10 cellular contexts compared by ENCODE assay signal in genomic region chr1:54476231-54477109, GRCh38.
DNase-seq lines count a peak whose midpoint lies in the region; ATAC-seq and TF ChIP-seq lines count a peak whose summit lies in the region.
"Had no signal": no experiment of that assay in that cellular context is flagged by ENCODE, and none has a peak within 500 bp of the region (broad histone marks: within the 10 kb centered on the region; RNA-seq: fewer than 3 reads in every experiment).

No MANE protein-coding gene starts in this region.

- no peak overlapping the region for H3K4me3 ChIP-seq in Caco-2 (ENCODE audit: low read depth, low read length)
- H3K4me3 ChIP-seq in Jurkat, Clone E6-1 (ENCODE audit: low read length), result peak overlapping the region; percentile 65
- H3K4me3 ChIP-seq: GM23248 had no signal

- peaks cover 11% of the 10 kb centered on the region for H3K4me1 ChIP-seq in Caco-2

- H3K27ac Mint-ChIP-seq in Caco-2 (ENCODE audit: unreplicated experiment), result peak overlapping the region; percentile 45
- H3K27ac Mint-ChIP-seq in central memory CD8-positive, alpha-beta T cell (ENCODE audit: low read depth), result peak overlapping the region; percentile 56
- H3K27ac Mint-ChIP-seq in neural crest cell (ENCODE audit: unreplicated experiment), result peak overlapping the region; percentile 85
- H3K27ac Mint-ChIP-seq: activated B cell treated with CpG ODN at 0.5 μM for 24 hours had no signal

- H3K9me3 Mint-ChIP-seq in Caco-2 (ENCODE audit: unreplicated experiment) (no peaks in the 10 kb centered on the region), neural crest cell (no peaks in the 10 kb centered on the region)
- no peaks in the 10 kb centered on the region for H3K9me3 Mint-ChIP-seq in central memory CD8-positive, alpha-beta T cell
- H3K9me3 Mint-ChIP-seq: activated B cell treated with CpG ODN at 0.5 μM for 24 hours had no signal

- DNase-seq in Caco-2, result no peak
- DNase-seq in Jurkat, Clone E6-1 (ENCODE audit: low read depth, low spot score), result no peak
- DNase-seq in central memory CD8-positive, alpha-beta T cell (ENCODE audit: low spot score in 2 of 2), result no peak
- DNase-seq in neural crest cell (ENCODE audit: low read depth, low spot score), result no peak
- DNase-seq in HK-2 (ENCODE audit: unreplicated experiment), result no peak
- no peak for DNase-seq in activated CD4-positive, CD25-positive, alpha-beta regulatory T cell (lab: John Stamatoyannopoulos, UW)
- no peak for DNase-seq in hepatic stellate cell (ENCODE audit: low spot score)
- DNase-seq: activated B cell treated with CpG ODN at 0.5 μM for 24 hours, GM23248, upper lobe of left lung had no signal

- intact Hi-C loops in Caco-2 (cut with micrococcal nuclease; ENCODE audit: unreplicated experiment), result no loop called here

- no peaks in the 10 kb centered on the region for H3K27me3 Mint-ChIP-seq in Caco-2 (ENCODE audit: insufficient read depth, unreplicated experiment)
- H3K27me3 Mint-ChIP-seq in central memory CD8-positive, alpha-beta T cell, result no peaks in the 10 kb centered on the region
- no peaks in the 10 kb centered on the region for H3K27me3 Mint-ChIP-seq in neural crest cell (ENCODE audit: low read depth)

- POLR2A ChIA-PET in Caco-2 (lab: Charles Lee), result no interaction called here

- H3K4me1 Mint-ChIP-seq in Caco-2 (ENCODE audit: low read depth, unreplicated experiment), result peaks cover 25% of the 10 kb centered on the region
- peaks cover 63% of the 10 kb centered on the region for H3K4me1 Mint-ChIP-seq in central memory CD8-positive, alpha-beta T cell
- peaks cover 60% of the 10 kb centered on the region for H3K4me1 Mint-ChIP-seq in neural crest cell

- CTCF ChIA-PET in Caco-2 (lab: Charles Lee), result no interaction called here

- H3K4me3 Mint-ChIP-seq in Caco-2 (ENCODE audit: unreplicated experiment) (no peak overlapping the region), neural crest cell (peak overlapping the region; percentile 84)
- H3K4me3 Mint-ChIP-seq in central memory CD8-positive, alpha-beta T cell, result peak overlapping the region; percentile 77

- H3K36me3 ChIP-seq in Caco-2 (ENCODE audit: control insufficient read depth, insufficient read depth, low read length), result no peaks in the 10 kb centered on the region
- H3K36me3 ChIP-seq: upper lobe of left lung had no signal

- ATAC-seq in central memory CD8-positive, alpha-beta T cell (replicated peaks; ENCODE audit: extremely low read depth, poor library complexity, severe bottlenecking), result peak; percentile 3

- TF ChIP-seq CTCF in Caco-2 (IDR thresholded peaks at IDR 0.05; ENCODE audit: insufficient read depth in 1 of 2, low read depth in 1 of 2, low read length in 1 of 2, severe bottlenecking in 1 of 2, unreplicated experiment in 1 of 2), result no peak
- no peak for TF ChIP-seq CTCF in neural crest cell (conservative IDR thresholded peaks at IDR 0.05)

- no peaks in the 10 kb centered on the region for H3K27me3 ChIP-seq in Caco-2 (replicated peaks; ENCODE audit: control insufficient read depth, insufficient read depth, low read length)

- H3K36me3 Mint-ChIP-seq in Caco-2 (ENCODE audit: insufficient read depth, unreplicated experiment) (peaks cover 8% of the 10 kb centered on the region), neural crest cell (ENCODE audit: low read depth) (no peaks in the 10 kb centered on the region)
- peaks cover 4% of the 10 kb centered on the region for H3K36me3 Mint-ChIP-seq in central memory CD8-positive, alpha-beta T cell (ENCODE audit: insufficient read depth)

- H3K9me3 ChIP-seq in Caco-2, result no peaks in the 10 kb centered on the region
- H3K9me3 ChIP-seq: upper lobe of left lung had no signal

- BruUV-seq in Caco-2 (replicated peaks; lab: Mats Ljungman, UMichigan), result no TSS peak
